1 cellular context compared by ENCODE assay signal in genomic region chr16:371729-372521, GRCh38.
TF ChIP-seq lines count a peak whose summit lies in the region.

No MANE protein-coding gene starts in this region.

TF ChIP-seq in IMR-90, 13 proteins besides CTCF, POLR2A, EP300 and RAD21:
- no peak for TF ChIP-seq MAFK (IDR thresholded peaks at IDR 0.05; ENCODE audit: low read depth, low read length)
- TF ChIP-seq SMC3 (IDR thresholded peaks at IDR 0.05; ENCODE audit: low read depth, low read length) = no peak
- TF ChIP-seq RFX5 (IDR thresholded peaks at IDR 0.05; ENCODE audit: low read depth, low read length) = no peak
- no peak for TF ChIP-seq NFE2L2 (IDR thresholded peaks at IDR 0.05; ENCODE audit: low read depth, low read length)
- TF ChIP-seq BHLHE40 (IDR thresholded peaks at IDR 0.05; ENCODE audit: low read depth, low read length) = no peak
- TF ChIP-seq MXI1 (IDR thresholded peaks at IDR 0.05; ENCODE audit: borderline replicate concordance, low read depth, low read length) = no peak
- no peak for TF ChIP-seq CHD1 (IDR thresholded peaks at IDR 0.05; ENCODE audit: low read depth, low read length)
- no peak for TF ChIP-seq CEBPB (IDR thresholded peaks at IDR 0.05; ENCODE audit: low read depth, low read length)
- no peak for TF ChIP-seq ELK1 (IDR thresholded peaks at IDR 0.05; ENCODE audit: borderline replicate concordance, low read depth, low read length)
- TF ChIP-seq MAZ (IDR thresholded peaks at IDR 0.05; ENCODE audit: borderline replicate concordance, low read depth, low read length) = no peak
- no peak for TF ChIP-seq USF2 (IDR thresholded peaks at IDR 0.05; ENCODE audit: low read depth, low read length)
- no peak for TF ChIP-seq RCOR1 (IDR thresholded peaks at IDR 0.05; ENCODE audit: insufficient replicate concordance, low read length)
- no peak for TF ChIP-seq FOS (IDR thresholded peaks at IDR 0.05; ENCODE audit: low read depth, low read length)
